Comparison of ENCODE assay signal across 1 cellular context in the genomic region with DNA sequence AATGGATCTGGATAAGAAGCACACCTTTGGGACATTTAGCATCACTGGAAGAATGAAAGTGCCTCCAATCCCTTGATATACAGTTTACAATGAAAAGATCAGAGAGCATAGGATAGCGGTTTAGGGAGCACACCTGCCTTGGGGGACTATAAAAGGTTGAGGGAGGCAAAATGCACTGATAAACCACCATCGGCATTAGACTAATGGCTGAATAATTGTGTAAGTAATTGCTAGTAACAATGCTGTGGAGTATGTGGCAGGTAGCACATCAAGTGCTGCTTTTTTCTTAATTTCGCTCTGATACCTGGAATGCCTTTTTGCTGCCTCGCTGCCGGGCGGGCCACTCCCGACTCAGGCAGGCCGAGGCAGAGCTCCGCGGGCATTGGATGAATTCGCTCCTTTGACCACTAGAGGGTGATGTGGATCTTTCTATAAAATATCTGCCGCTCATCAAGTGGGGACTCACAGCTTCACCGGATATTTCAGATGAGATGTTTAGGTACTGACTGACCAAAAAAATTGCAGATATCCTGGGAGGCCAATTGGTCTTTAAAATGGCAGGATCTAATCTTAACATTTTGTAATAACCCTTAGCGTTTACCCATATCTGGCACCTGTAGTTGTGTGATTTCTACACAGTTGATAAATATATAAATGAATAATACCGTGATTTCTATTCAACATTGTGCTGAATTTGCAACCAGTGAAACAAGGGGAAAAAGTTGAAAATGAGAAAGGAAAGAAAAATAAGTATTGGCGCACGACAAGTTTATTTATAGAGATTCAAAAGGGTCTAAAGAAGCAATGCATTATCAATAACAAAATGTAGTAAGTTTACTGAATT.
A peak's percentile ranks its signal among the peaks of the same experiment; 100 is the strongest.
TF ChIP-seq lines count a peak whose summit lies in the region.

No MANE protein-coding gene starts in this region.

TF ChIP-seq in IMR-90, 13 proteins besides CTCF, POLR2A, EP300 and RAD21 (continued from another document):
- no peak for TF ChIP-seq CEBPB (IDR thresholded peaks at IDR 0.05; ENCODE audit: low read depth, low read length)
- peak; percentile 60 for TF ChIP-seq SMC3 (IDR thresholded peaks at IDR 0.05; ENCODE audit: low read depth, low read length)
